Comparison of ENCODE assay signal across 21 cellular contexts in genomic region chr2:54864727-54865126, GRCh38.
"Had no signal": no experiment of that assay in that cellular context is flagged by ENCODE, and none has a peak within 500 bp of the region (broad histone marks: within the 10 kb centered on the region; RNA-seq: fewer than 3 reads in every experiment).

No MANE protein-coding gene starts in this region.

- H3K4me3 ChIP-seq: coronary artery, left lung, lung, spleen, testis, upper lobe of left lung had no signal

- FAIRE-seq: kidney had no signal

- ATAC-seq: activated CD4-positive, CD25-positive, alpha-beta regulatory T cell treated with anti-CD3 and anti-CD28 coated beads, Interleukin-2, amount 50 U/mL, for 24 hours; activated CD8-positive, alpha-beta memory T cell treated with anti-CD3 and anti-CD28 coated beads, Interleukin-2, amount 10 ng/mL, durations not matched to agents 7 days and 5 days; activated CD8-positive, alpha-beta T cell treated with anti-CD3 and anti-CD28 coated beads for 36 hours; left lung; naive thymus-derived CD8-positive, alpha-beta T cell; T-helper 17 cell had no signal

- DNase-seq: activated CD4-positive, alpha-beta T cell treated with anti-CD3 and anti-CD28 coated beads, Interleukin-2, amount 10 ng/mL, durations not matched to agents 7 days and 5 days; activated CD8-positive, alpha-beta memory T cell treated with anti-CD3 and anti-CD28 coated beads, Interleukin-2, amount 10 ng/mL, durations not matched to agents 7 days and 5 days; activated CD8-positive, alpha-beta T cell treated with anti-CD3 and anti-CD28 coated beads for 36 hours; activated effector memory CD4-positive, alpha-beta T cell treated with anti-CD3 and anti-CD28 coated beads, Interleukin-2, amount 50 U/mL, for 16 hours; activated naive CD4-positive, alpha-beta T cell treated with anti-CD3 and anti-CD28 coated beads, Interleukin-2, amount 10 ng/mL, durations not matched to agents 7 days and 5 days; activated T-cell treated with anti-CD3 and anti-CD28 coated beads for 4 hours; amygdala; cerebellar nuclear complex; kidney; left lung; naive thymus-derived CD8-positive, alpha-beta T cell; retina; spleen; stimulated activated CD4-positive, alpha-beta T cell treated with anti-CD3 and anti-CD28 coated beads, Interleukin-4, amount 100 ng/mL, for 1 hour; stimulated activated naive CD4-positive, alpha-beta T cell; T-helper 17 cell; testis; upper lobe of left lung had no signal

- H3K36me3 Mint-ChIP-seq: activated CD8-positive, alpha-beta memory T cell treated with anti-CD3 and anti-CD28 coated beads, Interleukin-2, amount 10 ng/mL, durations not matched to agents 7 days and 5 days; activated naive CD4-positive, alpha-beta T cell treated with anti-CD3 and anti-CD28 coated beads, Interleukin-2, amount 10 ng/mL, durations not matched to agents 7 days and 5 days had no signal

- H3K27me3 ChIP-seq: left lung, spleen, testis, upper lobe of left lung had no signal

- H3K27ac ChIP-seq: coronary artery, left lung, spleen, testis, upper lobe of left lung had no signal

- H3K4me1 ChIP-seq: left lung, testis, upper lobe of left lung had no signal

- H3K4me3 Mint-ChIP-seq: activated CD4-positive, alpha-beta T cell treated with anti-CD3 and anti-CD28 coated beads, Interleukin-2, amount 10 ng/mL, durations not matched to agents 7 days and 5 days; activated CD8-positive, alpha-beta memory T cell treated with anti-CD3 and anti-CD28 coated beads, Interleukin-2, amount 10 ng/mL, durations not matched to agents 7 days and 5 days; activated CD8-positive, alpha-beta T cell treated with anti-CD3 and anti-CD28 coated beads for 36 hours; activated naive CD4-positive, alpha-beta T cell treated with anti-CD3 and anti-CD28 coated beads, Interleukin-2, amount 10 ng/mL, durations not matched to agents 7 days and 5 days; naive thymus-derived CD8-positive, alpha-beta T cell; T-helper 17 cell had no signal

- H3K36me3 ChIP-seq: left lung, spleen, upper lobe of left lung had no signal

- H3K9me3 Mint-ChIP-seq: activated CD8-positive, alpha-beta T cell treated with anti-CD3 and anti-CD28 coated beads for 36 hours; activated naive CD4-positive, alpha-beta T cell treated with anti-CD3 and anti-CD28 coated beads, Interleukin-2, amount 10 ng/mL, durations not matched to agents 7 days and 5 days had no signal

- H3K9me3 ChIP-seq: left lung, testis, upper lobe of left lung had no signal

- H3K27ac Mint-ChIP-seq: activated CD4-positive, alpha-beta T cell treated with anti-CD3 and anti-CD28 coated beads, Interleukin-2, amount 10 ng/mL, durations not matched to agents 7 days and 5 days; activated CD8-positive, alpha-beta memory T cell treated with anti-CD3 and anti-CD28 coated beads, Interleukin-2, amount 10 ng/mL, durations not matched to agents 7 days and 5 days; activated CD8-positive, alpha-beta T cell treated with anti-CD3 and anti-CD28 coated beads for 36 hours; activated naive CD4-positive, alpha-beta T cell treated with anti-CD3 and anti-CD28 coated beads, Interleukin-2, amount 10 ng/mL, durations not matched to agents 7 days and 5 days; naive thymus-derived CD8-positive, alpha-beta T cell; T-helper 17 cell had no signal

- H3K27me3 Mint-ChIP-seq: activated CD4-positive, alpha-beta T cell treated with anti-CD3 and anti-CD28 coated beads, Interleukin-2, amount 10 ng/mL, durations not matched to agents 7 days and 5 days; activated CD8-positive, alpha-beta memory T cell treated with anti-CD3 and anti-CD28 coated beads, Interleukin-2, amount 10 ng/mL, durations not matched to agents 7 days and 5 days; activated CD8-positive, alpha-beta T cell treated with anti-CD3 and anti-CD28 coated beads for 36 hours; activated naive CD4-positive, alpha-beta T cell treated with anti-CD3 and anti-CD28 coated beads, Interleukin-2, amount 10 ng/mL, durations not matched to agents 7 days and 5 days; naive thymus-derived CD8-positive, alpha-beta T cell; T-helper 17 cell had no signal
